In genomic region chr13:66640231-66640630, GRCh38 we compare ENCODE assay signal across 1 cellular context.
TF ChIP-seq lines count a peak whose summit lies in the region.

No MANE protein-coding gene starts in this region.

TF ChIP-seq in WTC11, 78 proteins besides CTCF, POLR2A, EP300 and RAD21 (continued from another document):
- no peak for TF ChIP-seq ATF6 (CRISPR knock-in tag; IDR thresholded peaks at IDR 0.05)
- TF ChIP-seq IRF2 (CRISPR knock-in tag; IDR thresholded peaks at IDR 0.05; ENCODE audit: borderline replicate concordance, low read depth), result no peak
- TF ChIP-seq MXD4 (CRISPR knock-in tag; IDR thresholded peaks at IDR 0.05; ENCODE audit: borderline replicate concordance), result no peak
- no peak for TF ChIP-seq RORB (CRISPR knock-in tag; IDR thresholded peaks at IDR 0.05)
- TF ChIP-seq ZNF532 (CRISPR knock-in tag; IDR thresholded peaks at IDR 0.05; ENCODE audit: borderline replicate concordance), result no peak
- no peak for TF ChIP-seq IRF1 (CRISPR knock-in tag; IDR thresholded peaks at IDR 0.05)
- TF ChIP-seq NFYB (CRISPR knock-in tag; conservative IDR thresholded peaks at IDR 0.05; ENCODE audit: low read depth), result no peak
- TF ChIP-seq E2F5 (CRISPR knock-in tag; IDR thresholded peaks at IDR 0.05), result no peak
- TF ChIP-seq ATF3 (CRISPR knock-in tag; conservative IDR thresholded peaks at IDR 0.05), result no peak
- TF ChIP-seq TCF7 (CRISPR knock-in tag; IDR thresholded peaks at IDR 0.05; ENCODE audit: low read depth), result no peak
- no peak for TF ChIP-seq ARID4B (CRISPR knock-in tag; IDR thresholded peaks at IDR 0.05; ENCODE audit: borderline replicate concordance)
